Comparison of ENCODE assay signal across 1 cellular context in the genomic region with DNA sequence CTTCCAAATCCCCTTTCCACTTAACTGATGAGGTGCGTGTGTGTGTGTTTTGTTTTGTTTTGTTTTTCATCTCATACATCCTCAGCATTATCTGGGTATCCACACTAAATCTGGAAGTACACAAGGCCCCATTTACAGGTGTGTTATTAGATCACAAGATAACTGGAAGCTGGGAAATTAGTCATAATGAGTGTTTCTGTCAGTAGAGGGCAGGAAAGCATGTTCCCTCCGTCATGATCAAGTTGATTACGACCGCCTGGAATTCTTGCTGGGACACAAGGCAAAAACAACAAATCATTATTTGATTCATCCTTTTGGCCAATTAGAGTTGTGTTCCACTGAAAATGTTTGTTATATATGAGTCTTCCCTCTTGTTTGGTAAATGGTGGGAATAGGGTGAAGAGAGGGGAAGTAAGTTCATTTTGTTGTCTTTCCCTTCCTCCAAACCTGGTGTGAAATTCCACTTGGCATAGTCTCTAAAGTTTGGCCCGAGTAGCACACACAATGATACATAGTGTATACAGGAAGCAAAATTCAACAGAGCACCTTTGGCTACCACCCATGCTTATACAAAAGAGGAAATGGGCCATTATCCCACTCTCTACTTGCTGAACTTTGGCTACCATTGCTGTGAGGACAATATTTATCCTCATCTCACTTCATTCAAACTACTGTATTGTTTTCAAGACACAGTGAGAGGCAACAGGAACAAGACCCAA.
TF ChIP-seq lines count a peak whose summit lies in the region.

No MANE protein-coding gene starts in this region.

TF ChIP-seq in GM23338, 12 proteins besides CTCF, POLR2A, EP300 and RAD21 (continued from another document):
- TF ChIP-seq ZNF462 (CRISPR knock-in tag; IDR thresholded peaks at IDR 0.05), result no peak
- no peak for TF ChIP-seq CREB1 (CRISPR knock-in tag; IDR thresholded peaks at IDR 0.05; ENCODE audit: low read depth)
- TF ChIP-seq, protein P1, sequence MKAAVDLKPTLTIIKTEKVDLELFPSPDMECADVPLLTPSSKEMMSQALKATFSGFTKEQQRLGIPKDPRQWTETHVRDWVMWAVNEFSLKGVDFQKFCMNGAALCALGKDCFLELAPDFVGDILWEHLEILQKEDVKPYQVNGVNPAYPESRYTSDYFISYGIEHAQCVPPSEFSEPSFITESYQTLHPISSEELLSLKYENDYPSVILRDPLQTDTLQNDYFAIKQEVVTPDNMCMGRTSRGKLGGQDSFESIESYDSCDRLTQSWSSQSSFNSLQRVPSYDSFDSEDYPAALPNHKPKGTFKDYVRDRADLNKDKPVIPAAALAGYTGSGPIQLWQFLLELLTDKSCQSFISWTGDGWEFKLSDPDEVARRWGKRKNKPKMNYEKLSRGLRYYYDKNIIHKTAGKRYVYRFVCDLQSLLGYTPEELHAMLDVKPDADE (IDR thresholded peaks at IDR 0.05), result no peak
- no peak for TF ChIP-seq NANOG (IDR thresholded peaks at IDR 0.05; ENCODE audit: borderline replicate concordance)
- TF ChIP-seq STAT1 (IDR thresholded peaks at IDR 0.05; ENCODE audit: unreplicated experiment), result no peak
- TF ChIP-seq JUNB (IDR thresholded peaks at IDR 0.05; ENCODE audit: unreplicated experiment), result no peak
TF ChIP-seq in GM23338: peak in this region for 0.
